9 cellular contexts compared by ENCODE assay signal in genomic region chr3:172134352-172134751, GRCh38.
DNase-seq lines count a peak whose midpoint lies in the region; ATAC-seq, FAIRE-seq and TF ChIP-seq lines count a peak whose summit lies in the region.
"Had no signal": no experiment of that assay in that cellular context is flagged by ENCODE, and none has a peak within 500 bp of the region (broad histone marks: within the 10 kb centered on the region; RNA-seq: fewer than 3 reads in every experiment).

No MANE protein-coding gene starts in this region.

- peaks cover 66% of the 10 kb centered on the region for H3K4me1 ChIP-seq in upper lobe of right lung

- H3K36me3 Mint-ChIP-seq in activated T-cell treated with anti-CD3 and anti-CD28 coated beads, Interleukin-2, amount 50 U/mL, for 72 hours (ENCODE audit: insufficient read depth in 2 of 2), result no peaks in the 10 kb centered on the region
- H3K36me3 Mint-ChIP-seq in activated T-helper 17 cell treated with anti-CD3 and anti-CD28 coated beads, Interleukin-2, amount 50 U/mL, for 72 hours (ENCODE audit: low read depth), result peaks cover 5% of the 10 kb centered on the region

- peaks cover 59% of the 10 kb centered on the region for H3K4me1 Mint-ChIP-seq in activated T-cell treated with anti-CD3 and anti-CD28 coated beads, Interleukin-2, amount 50 U/mL, for 72 hours (ENCODE audit: low read depth)
- peaks cover 61% of the 10 kb centered on the region for H3K4me1 Mint-ChIP-seq in activated T-helper 17 cell treated with anti-CD3 and anti-CD28 coated beads, Interleukin-2, amount 50 U/mL, for 72 hours

- no peaks in the 10 kb centered on the region for H3K9me3 Mint-ChIP-seq in activated T-cell treated with anti-CD3 and anti-CD28 coated beads, Interleukin-2, amount 50 U/mL, for 72 hours
- no peaks in the 10 kb centered on the region for H3K9me3 Mint-ChIP-seq in activated T-helper 17 cell treated with anti-CD3 and anti-CD28 coated beads, Interleukin-2, amount 50 U/mL, for 72 hours

- H3K9me3 ChIP-seq in upper lobe of right lung, result no peaks in the 10 kb centered on the region

- H3K27ac Mint-ChIP-seq in activated T-cell treated with anti-CD3 and anti-CD28 coated beads, Interleukin-2, amount 50 U/mL, for 72 hours, result peak overlapping the region; percentile 12
- peak overlapping the region; percentile 62 for H3K27ac Mint-ChIP-seq in activated T-helper 17 cell treated with anti-CD3 and anti-CD28 coated beads, Interleukin-2, amount 50 U/mL, for 72 hours

- H3K36me3 ChIP-seq in upper lobe of right lung, result peaks cover 4% of the 10 kb centered on the region

- no peaks in the 10 kb centered on the region for H3K27me3 Mint-ChIP-seq in activated T-cell treated with anti-CD3 and anti-CD28 coated beads, Interleukin-2, amount 50 U/mL, for 72 hours (ENCODE audit: low read depth)
- H3K27me3 Mint-ChIP-seq in activated T-helper 17 cell treated with anti-CD3 and anti-CD28 coated beads, Interleukin-2, amount 50 U/mL, for 72 hours, result no peaks in the 10 kb centered on the region

- H3K4me3 Mint-ChIP-seq in activated T-cell treated with anti-CD3 and anti-CD28 coated beads, Interleukin-2, amount 50 U/mL, for 72 hours, result peak overlapping the region in 1 of 2 donors; percentile 25
- peak overlapping the region; percentile 47 for H3K4me3 Mint-ChIP-seq in activated T-helper 17 cell treated with anti-CD3 and anti-CD28 coated beads, Interleukin-2, amount 50 U/mL, for 72 hours

- H3K4me3 ChIP-seq in upper lobe of right lung, result no peak overlapping the region

- TF ChIP-seq CTCF in upper lobe of right lung (IDR thresholded peaks at IDR 0.05), result no peak

- DNase-seq in activated T-cell treated with anti-CD3 and anti-CD28 coated beads, Interleukin-2, amount 50 U/mL, for 72 hours, result no peak
- DNase-seq in activated T-cell treated with anti-CD3 and anti-CD28 coated beads for 4 hours (no peak), upper lobe of right lung (no peak), NCI-H187 (lab: John Stamatoyannopoulos, UW) (no peak), NCI-H526 treated with DMSO at 0.1 percent for 48 hours (lab: John Stamatoyannopoulos, UW) (no peak), urothelium cell line (ENCODE audit: low spot score) (no peak)
- DNase-seq: NCI-H1105 treated with DMSO at 0.1 percent for 48 hours had no signal

- H3K27ac ChIP-seq in upper lobe of right lung, result peak overlapping the region; percentile 7

- intact Hi-C loops in upper lobe of right lung (cut with DNase I), result no loop called here

- no peak for FAIRE-seq in urothelium cell line (lab: Jason Lieb, UNC)

- H3K27me3 ChIP-seq in upper lobe of right lung, result no peaks in the 10 kb centered on the region

- no peak for ATAC-seq in activated T-cell treated with anti-CD3 and anti-CD28 coated beads, Interleukin-2, amount 50 U/mL, for 72 hours (replicated peaks in 1 of 2)
- peak; percentile 45 for ATAC-seq in HG03108 (IDR thresholded peaks at IDR 0.05; ENCODE audit: unreplicated experiment)
- ATAC-seq in activated T-helper 17 cell treated with anti-CD3 and anti-CD28 coated beads, Interleukin-2, amount 50 U/mL, for 72 hours (replicated peaks), result no peak
- ATAC-seq in upper lobe of right lung, result no peak
